20 cellular contexts compared by ENCODE assay signal in the genomic region with DNA sequence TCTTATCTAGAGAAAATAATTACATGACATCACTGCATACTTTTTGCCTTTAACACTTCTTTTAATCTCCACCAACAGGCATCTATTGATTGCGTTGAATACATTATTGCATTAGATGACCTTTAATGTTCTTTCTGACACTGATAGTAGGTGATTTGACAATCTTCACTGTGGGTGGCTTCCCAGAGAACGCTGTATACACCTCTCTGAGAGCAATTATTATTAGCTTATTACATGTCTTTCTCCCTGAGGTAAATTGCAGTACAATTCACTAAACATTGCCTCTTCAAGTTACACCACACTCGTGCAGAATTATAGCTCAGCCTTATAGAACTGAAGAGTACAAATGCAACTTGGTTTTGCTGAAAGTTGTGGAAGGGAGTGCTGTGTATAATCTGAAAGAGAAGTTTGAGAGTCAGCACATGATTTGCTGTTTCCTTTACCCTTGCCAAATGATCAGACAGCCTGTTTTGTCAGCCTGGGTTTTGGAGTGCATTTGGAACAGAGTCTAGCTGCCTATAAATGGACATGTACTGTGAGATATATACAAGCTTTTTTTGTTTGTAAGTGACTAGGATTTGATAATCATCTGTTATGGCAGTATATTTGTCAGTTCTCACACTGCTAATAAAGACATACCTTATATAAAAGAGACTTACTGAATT.
"Had no signal": no experiment of that assay in that cellular context is flagged by ENCODE, and none has a peak within 500 bp of the region (broad histone marks: within the 10 kb centered on the region; RNA-seq: fewer than 3 reads in every experiment).

No MANE protein-coding gene starts in this region.

- H3K36me3 ChIP-seq: esophagus squamous epithelium, lower lobe of right lung, neural progenitor cell, ovary, stomach had no signal

- H3K27me3 ChIP-seq: esophagus squamous epithelium, foreskin keratinocyte, neural progenitor cell, ovary, stomach had no signal

- H3K4me1 ChIP-seq: esophagus squamous epithelium, lower lobe of right lung, neural progenitor cell, stomach had no signal

- ATAC-seq: effector memory CD8-positive, alpha-beta T cell; foreskin keratinocyte; left lobe of liver; lower lobe of right lung; natural killer cell had no signal

- H2AFZ ChIP-seq: neural progenitor cell had no signal

- FAIRE-seq: islet of Langerhans, small intestine had no signal

- H3K27ac ChIP-seq: esophagus squamous epithelium, foreskin keratinocyte, lower lobe of right lung, neural progenitor cell, ovary, stomach had no signal

- DNase-seq: cortex of kidney; effector memory CD8-positive, alpha-beta T cell; esophagus squamous epithelium; foreskin keratinocyte; head of caudate nucleus; hypothalamus; kidney glomerular epithelial cell; lower lobe of right lung; natural killer cell; nucleus accumbens; ovary; right cardiac atrium; small intestine; stimulated activated CD4-positive, alpha-beta T cell treated with anti-CD3 and anti-CD28 coated beads, Interleukin-12 subunit alpha, Interleukin-12 subunit beta, amount 100 ng/mL, for 4 hours; stimulated activated naive CD4-positive, alpha-beta T cell; stomach; trophoblast cell had no signal

- H3K9ac ChIP-seq: neural progenitor cell had no signal

- H3K4me2 ChIP-seq: neural progenitor cell had no signal

- H3K4me3 ChIP-seq: esophagus squamous epithelium, lower lobe of right lung, neural progenitor cell, ovary, stomach had no signal

- H3K9me3 ChIP-seq: esophagus squamous epithelium, lower lobe of right lung, ovary, stomach had no signal
